ENCODE assay signal across 8 cellular contexts in genomic region chr5:141691867-141692532, GRCh38. TPM values are rescaled to one million over a fixed set of nuclear protein-coding genes. Genes with fewer than 3 reads are reported as not detected.
A peak's percentile ranks its signal among the peaks of the same experiment; 100 is the strongest.
DNase-seq lines count a peak whose midpoint lies in the region; ATAC-seq and TF ChIP-seq lines count a peak whose summit lies in the region.

No MANE protein-coding gene starts in this region.

- H3K4me3 Mint-ChIP-seq in activated CD8-positive, alpha-beta T cell treated with anti-CD3 and anti-CD28 coated beads for 36 hours, result peak overlapping the region; percentile 68

- intact Hi-C loops in activated CD8-positive, alpha-beta T cell treated with anti-CD3 and anti-CD28 coated beads for 36 hours (cut with micrococcal nuclease), result loop anchor here (2.0 kb wide), 2 partner anchors 187 to 269 kb away; partner anchors contain the start of gene PCDH1

- DNase-seq in BJ (ENCODE audit: low read depth) (peak; percentile 15), NCI-H748 treated with DMSO at 0.1 percent for 48 hours (lab: John Stamatoyannopoulos, UW) (peak; percentile 64), ecto neural progenitor cell (ENCODE audit: low spot score) (peak; percentile 94), lung (ENCODE audit: low spot score) (peak; percentile 87)
- peak; percentile 90 for DNase-seq in activated CD8-positive, alpha-beta T cell treated with anti-CD3 and anti-CD28 coated beads for 36 hours
- DNase-seq in stimulated activated CD4-positive, alpha-beta T cell treated with anti-CD3 and anti-CD28 coated beads, TNF-alpha, amount 100 ng/mL, for 1 hour (ENCODE audit: low read depth in 3 of 3, low spot score in 1 of 3), result peak; percentile 47 to 87 (median 78)

- H3K9me3 ChIP-seq in lung (ENCODE audit: control insufficient read depth in 2 of 2, insufficient read depth in 1 of 2, low read length in 1 of 2), result no peaks in the 10 kb centered on the region

- H3K4me1 Mint-ChIP-seq in activated CD8-positive, alpha-beta T cell treated with anti-CD3 and anti-CD28 coated beads for 36 hours (ENCODE audit: low read depth), result peaks cover 19% of the 10 kb centered on the region

- CTCF ChIA-PET in BJ (lab: Yijun Ruan, JAX), result interaction anchor here (0.7 to 15.7 kb wide), 42 partner anchors 10 to 453 kb away, joined by 3 to 341 read pairs (median 4); partner anchors contain the start of genes ARAP3, DELE1, GNPDA1 and HDAC3
- CTCF ChIA-PET in activated CD8-positive, alpha-beta T cell treated with anti-CD3 and anti-CD28 coated beads for 36 hours (lab: Charles Lee), result interaction anchor here (0.5 to 9.7 kb wide), 73 partner anchors 10 to 532 kb away, joined by 3 to 205 read pairs (median 4); partner anchors contain the start of genes ARAP3, DELE1, FCHSD1 and HDAC3

- peak overlapping the region; percentile 37 for H3K4me3 ChIP-seq in BJ (ENCODE audit: low read depth, low read length)
- H3K4me3 ChIP-seq in lung, result no peak overlapping the region

- peak; percentile 97 for TF ChIP-seq CTCF in BJ (IDR thresholded peaks at IDR 0.05; ENCODE audit: insufficient read depth, low read depth, low read length)
- TF ChIP-seq CTCF in activated CD8-positive, alpha-beta T cell treated with anti-CD3 and anti-CD28 coated beads for 36 hours (IDR thresholded peaks at IDR 0.05), result peak; percentile 92
- peak; percentile 99 for TF ChIP-seq CTCF in lung (IDR thresholded peaks at IDR 0.05; ENCODE audit: control extremely low read depth, extremely low read depth)

- peak; percentile 84 for ATAC-seq in GM19025 (IDR thresholded peaks at IDR 0.05; ENCODE audit: low read depth, unreplicated experiment)
- ATAC-seq in HG03280 (IDR thresholded peaks at IDR 0.05; ENCODE audit: unreplicated experiment), result peak; percentile 85
- ATAC-seq in activated CD8-positive, alpha-beta T cell treated with anti-CD3 and anti-CD28 coated beads for 36 hours, result peak; percentile 81
- ATAC-seq in lung (ENCODE audit: insufficient read depth, low FRiP score), result peak; percentile 89

- WGBS in lung, 2 donors, result 3 to 4% methylated on average over 30 of the region's 30 CpGs

- H3K4me1 ChIP-seq in lung (ENCODE audit: control insufficient read depth in 2 of 2, insufficient read depth in 2 of 2, low read length in 2 of 2), result peaks cover 0 to 6% of the 10 kb centered on the region in 2 donors

- H3K27me3 ChIP-seq in BJ (ENCODE audit: control insufficient read depth, insufficient read depth, low read length), result peaks cover 17% of the 10 kb centered on the region
- no peaks in the 10 kb centered on the region for H3K27me3 ChIP-seq in lung (ENCODE audit: control insufficient read depth, insufficient read depth)

- POLR2A ChIA-PET in BJ (lab: Charles Lee), result interaction anchor here (0.5 kb wide), 1 partner anchor 82 kb away, joined by 5 read pairs; no protein-coding TSS in a partner anchor
- POLR2A ChIA-PET in activated CD8-positive, alpha-beta T cell treated with anti-CD3 and anti-CD28 coated beads for 36 hours (lab: Charles Lee), result interaction anchor here (0.7 to 2.7 kb wide), 6 partner anchors 9 to 269 kb away, joined by 3 to 9 read pairs (median 4); no protein-coding TSS in a partner anchor

- no peaks in the 10 kb centered on the region for H3K36me3 ChIP-seq in BJ (ENCODE audit: control insufficient read depth, insufficient read depth, low read length)
- no peaks in the 10 kb centered on the region for H3K36me3 ChIP-seq in lung (ENCODE audit: control insufficient read depth in 2 of 2, insufficient read depth in 2 of 2, low read length in 2 of 2)

- H3K36me3 Mint-ChIP-seq in activated CD8-positive, alpha-beta T cell treated with anti-CD3 and anti-CD28 coated beads for 36 hours (ENCODE audit: low read depth), result no peaks in the 10 kb centered on the region

- peak overlapping the region; percentile 46 for H3K27ac Mint-ChIP-seq in activated CD8-positive, alpha-beta T cell treated with anti-CD3 and anti-CD28 coated beads for 36 hours

- H3K27ac ChIP-seq in lung (ENCODE audit: low read depth in 1 of 2, low read length in 1 of 2), result no peak overlapping the region

- H3K27me3 Mint-ChIP-seq in activated CD8-positive, alpha-beta T cell treated with anti-CD3 and anti-CD28 coated beads for 36 hours, result peaks cover 9% of the 10 kb centered on the region

- H3K9me3 Mint-ChIP-seq in activated CD8-positive, alpha-beta T cell treated with anti-CD3 and anti-CD28 coated beads for 36 hours, result no peaks in the 10 kb centered on the region

RNA-seq across cellular contexts. Expression of gene ARAP3, which starts 10.0 kb away (rescaled TPM):
- polyA plus RNA-seq in BJ (2011; rRNA removed) (4.1 and 5.6 TPM in 2 replicates), lung (10 to 100 TPM; 15.7 to 19.0 TPM)
- polyA minus RNA-seq in BJ (2011; rRNA and poly(A)+ RNA removed), result 7.2 and 7.9 TPM in 2 replicates
- total RNA-seq in activated CD8-positive, alpha-beta T cell treated with anti-CD3 and anti-CD28 coated beads for 36 hours, result 1 to 10 TPM; 5.9 to 7.2 TPM
- total RNA-seq in lung, result 10 to 100 TPM; 20.5 to 26.6 TPM

RNA-seq across cellular contexts. Expression of gene FCHSD1, which starts 40.8 kb away (rescaled TPM):
- polyA plus RNA-seq in BJ (2011; rRNA removed) (35.8 and 45.8 TPM in 2 replicates), lung (10 to 100 TPM; 12.2 to 15.0 TPM)
- 28.2 and 36.2 TPM in 2 replicates for polyA minus RNA-seq in BJ (2011; rRNA and poly(A)+ RNA removed)
- total RNA-seq in activated CD8-positive, alpha-beta T cell treated with anti-CD3 and anti-CD28 coated beads for 36 hours, result 10 to 100 TPM; 30.1 to 31.8 TPM
- total RNA-seq in lung, result 10 to 100 TPM; 20.3 to 23.2 TPM

RNA-seq across cellular contexts. Expression of gene RELL2, which starts 55.2 kb away (rescaled TPM):
- polyA plus RNA-seq in BJ (2011; rRNA removed) (3.7 and 5.0 TPM in 2 replicates), lung (1 to 10 TPM; 5.9 to 6.9 TPM)
- polyA minus RNA-seq in BJ (2011; rRNA and poly(A)+ RNA removed), result 2.5 and 3.3 TPM in 2 replicates
- 10 to 100 TPM; 31.4 to 35.6 TPM for total RNA-seq in activated CD8-positive, alpha-beta T cell treated with anti-CD3 and anti-CD28 coated beads for 36 hours
- 1 to 10 TPM; 1.2 to 6.5 TPM for total RNA-seq in lung

RNA-seq across cellular contexts. Expression of gene HDAC3, which starts 55.4 kb away (rescaled TPM):
- polyA plus RNA-seq in BJ (2011; rRNA removed) (84.2 and 97.8 TPM in 2 replicates), lung (10 to 100 TPM; 35.1 to 41.2 TPM)
- polyA minus RNA-seq in BJ (2011; rRNA and poly(A)+ RNA removed), result 39.2 and 58.6 TPM in 2 replicates
- total RNA-seq in activated CD8-positive, alpha-beta T cell treated with anti-CD3 and anti-CD28 coated beads for 36 hours, result 10 to 100 TPM; 94.8 to 98.3 TPM
- total RNA-seq in lung, result 10 to 100 TPM; 52.3 to 62.5 TPM

Comparison
In these comparisons a context has a peak if more than half of its experiments do, and no peak if none do; other contexts are left out.
1. DNase-seq: peak in every context shown above with its lines; median percentile 94 in ecto neural progenitor cell; 90 in activated CD8-positive, alpha-beta T cell treated with anti-CD3 and anti-CD28 coated beads for 36 hours; 87 in lung; 78 in stimulated activated CD4-positive, alpha-beta T cell treated with anti-CD3 and anti-CD28 coated beads, TNF-alpha, amount 100 ng/mL, for 1 hour; 64 in NCI-H748 treated with DMSO at 0.1 percent for 48 hours; 15 in BJ.
2. RNA of gene RELL2, which starts 55.2 kb away (total RNA-seq): 31.4 to 35.6 TPM in activated CD8-positive, alpha-beta T cell treated with anti-CD3 and anti-CD28 coated beads for 36 hours; 1.2 to 6.5 TPM in lung; every median in the first group is over 4 times any median in the second.
3. Peak in every context shown above with its lines, with median percentiles within 50 percentile points of each other: CTCF ChIP-seq and ATAC-seq.